Comparison of ENCODE assay signal across 8 cellular contexts in the genomic region with DNA sequence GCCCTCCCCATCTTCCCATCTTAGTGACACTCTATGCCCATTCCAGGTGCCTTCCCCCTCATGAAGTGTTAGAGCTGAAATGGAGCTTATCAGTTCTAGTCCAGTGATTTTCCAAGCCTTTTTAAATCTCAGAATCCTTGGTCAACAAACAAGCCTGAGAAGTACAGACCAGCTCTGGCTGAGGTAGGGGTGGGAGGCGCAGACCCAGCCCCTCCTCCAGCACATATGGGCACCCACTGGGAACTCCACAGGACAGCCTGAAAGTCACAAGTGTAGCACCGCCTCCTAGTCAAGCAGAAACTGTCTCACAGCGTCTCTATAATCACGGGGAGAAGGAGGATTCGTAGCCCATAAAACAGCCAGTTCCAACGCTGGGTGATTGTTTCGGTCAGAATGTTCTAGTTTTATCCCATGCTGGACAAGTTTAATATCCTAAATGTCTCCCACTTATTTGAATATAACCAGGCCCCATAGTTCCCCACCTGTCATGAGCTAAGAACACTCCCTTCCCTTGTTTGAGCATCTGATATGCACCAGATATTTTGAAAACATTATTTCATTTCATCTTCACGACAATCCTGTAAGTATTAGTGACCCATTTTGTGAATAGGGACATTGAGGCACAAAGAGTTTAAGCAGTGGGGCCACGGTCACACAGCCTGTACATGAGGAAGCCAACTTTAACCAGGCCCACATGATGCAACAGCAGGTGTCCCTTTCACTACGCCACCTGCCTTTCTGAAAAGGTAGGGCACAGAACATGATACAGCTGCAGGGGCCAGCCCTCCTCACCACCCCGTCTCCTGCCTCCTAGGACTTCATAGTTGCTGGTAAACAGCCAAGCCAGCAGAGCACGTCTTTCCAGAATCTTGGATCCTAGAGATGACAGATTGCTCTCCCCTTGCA. TPM values are rescaled to one million over a fixed set of nuclear protein-coding genes. Genes with fewer than 3 reads are reported as not detected.
DNase-seq lines count a peak whose midpoint lies in the region; ATAC-seq and TF ChIP-seq lines count a peak whose summit lies in the region.

No MANE protein-coding gene starts in this region.

- peaks cover 48% of the 10 kb centered on the region for H3K4me1 Mint-ChIP-seq in activated T-helper 1 cell treated with anti-CD3 and anti-CD28 coated beads, Interleukin-12 subunit alpha, Interleukin-12 subunit beta, Interleukin-2, Interleukin-4 antibody, amounts not matched to agents 30 ng/mL and 10 ng/mL and 1 ng/mL, durations not matched to agents 14 hours and 24 hours and 36 hours (ENCODE audit: low read depth)

- no peaks in the 10 kb centered on the region for H3K9me3 ChIP-seq in uterus

- CTCF ChIA-PET in GM10248 (lab: Yijun Ruan, JAX) = interaction anchor here (0.7 to 3.1 kb wide), 22 partner anchors 8 to 314 kb away, joined by 3 to 19 read pairs (median 3); a partner anchor contains a TSS

- DNase-seq in GM10248 (ENCODE audit: extremely low spot score) = peak; percentile 62
- peak; percentile 88 for DNase-seq in NAMALWA (ENCODE audit: low spot score)
- DNase-seq in activated T-helper 1 cell treated with anti-CD3 and anti-CD28 coated beads, Interleukin-12 subunit alpha, Interleukin-12 subunit beta, Interleukin-2, Interleukin-4 antibody, amounts not matched to agents 30 ng/mL and 10 ng/mL and 1 ng/mL, durations not matched to agents 14 hours and 24 hours and 36 hours (ENCODE audit: low spot score) = no peak
- DNase-seq in left kidney (ENCODE audit: low read depth, low spot score) = peak; percentile 82
- peak in 1 of 2 donors; percentile 82 for DNase-seq in uterus

- H3K27ac Mint-ChIP-seq in activated T-helper 1 cell treated with anti-CD3 and anti-CD28 coated beads, Interleukin-12 subunit alpha, Interleukin-12 subunit beta, Interleukin-2, Interleukin-4 antibody, amounts not matched to agents 30 ng/mL and 10 ng/mL and 1 ng/mL, durations not matched to agents 14 hours and 24 hours and 36 hours = peak overlapping the region; percentile 83

- intact Hi-C loops in activated T-helper 1 cell treated with anti-CD3 and anti-CD28 coated beads, Interleukin-12 subunit alpha, Interleukin-12 subunit beta, Interleukin-2, Interleukin-4 antibody, amounts not matched to agents 30 ng/mL and 10 ng/mL and 1 ng/mL, durations not matched to agents 14 hours and 24 hours and 36 hours (cut with micrococcal nuclease) = loop anchor here (2.0 kb wide), 3 partner anchors 39 to 307 kb away; a partner anchor contains a TSS
- intact Hi-C loops in uterus (cut with DNase I; ENCODE audit: low total_unique reads) = no loop called here

- TF ChIP-seq POLR2A in uterus (IDR thresholded peaks at IDR 0.05) = no peak

- peaks cover 64% of the 10 kb centered on the region for H3K36me3 Mint-ChIP-seq in activated T-helper 1 cell treated with anti-CD3 and anti-CD28 coated beads, Interleukin-12 subunit alpha, Interleukin-12 subunit beta, Interleukin-2, Interleukin-4 antibody, amounts not matched to agents 30 ng/mL and 10 ng/mL and 1 ng/mL, durations not matched to agents 14 hours and 24 hours and 36 hours (ENCODE audit: low read depth)

- peaks cover 10 to 28% of the 10 kb centered on the region in 2 donors for H3K4me1 ChIP-seq in uterus

- no peaks in the 10 kb centered on the region for H3K9me3 Mint-ChIP-seq in activated T-helper 1 cell treated with anti-CD3 and anti-CD28 coated beads, Interleukin-12 subunit alpha, Interleukin-12 subunit beta, Interleukin-2, Interleukin-4 antibody, amounts not matched to agents 30 ng/mL and 10 ng/mL and 1 ng/mL, durations not matched to agents 14 hours and 24 hours and 36 hours

- peak overlapping the region; percentile 78 to 93 for H3K27ac ChIP-seq in uterus

- peak; percentile 59 for ATAC-seq in GM21423 (IDR thresholded peaks at IDR 0.05; ENCODE audit: unreplicated experiment)
- no peak for ATAC-seq in HG03025 (IDR thresholded peaks at IDR 0.05; ENCODE audit: low FRiP score, unreplicated experiment)
- ATAC-seq in HG03457 (IDR thresholded peaks at IDR 0.05; ENCODE audit: unreplicated experiment) = no peak

- H3K4me3 Mint-ChIP-seq in activated T-helper 1 cell treated with anti-CD3 and anti-CD28 coated beads, Interleukin-12 subunit alpha, Interleukin-12 subunit beta, Interleukin-2, Interleukin-4 antibody, amounts not matched to agents 30 ng/mL and 10 ng/mL and 1 ng/mL, durations not matched to agents 14 hours and 24 hours and 36 hours = no peak overlapping the region

- no peaks in the 10 kb centered on the region for H3K27me3 Mint-ChIP-seq in activated T-helper 1 cell treated with anti-CD3 and anti-CD28 coated beads, Interleukin-12 subunit alpha, Interleukin-12 subunit beta, Interleukin-2, Interleukin-4 antibody, amounts not matched to agents 30 ng/mL and 10 ng/mL and 1 ng/mL, durations not matched to agents 14 hours and 24 hours and 36 hours (ENCODE audit: insufficient read depth)

- no peaks in the 10 kb centered on the region for H3K27me3 ChIP-seq in uterus

- no peak overlapping the region for H3K4me3 ChIP-seq in uterus

- POLR2A ChIA-PET in GM10248 (lab: Yijun Ruan, JAX) = interaction anchor here (1.3 kb wide), 1 partner anchor 307 kb away, joined by 3 read pairs; a partner anchor contains a TSS

- H3K36me3 ChIP-seq in uterus = no peaks in the 10 kb centered on the region

- TF ChIP-seq CTCF in GM10248 (IDR thresholded peaks at IDR 0.05; ENCODE audit: control extremely low read depth, extremely low read depth, low read depth, missing control alignments) (peak; percentile 35), uterus (IDR thresholded peaks at IDR 0.05) (peak in 1 of 4 experiments; percentile 18)

RNA-seq across cellular contexts. Expression of a gene that starts 40.1 kb away (rescaled TPM):
- total RNA-seq in activated T-helper 1 cell treated with anti-CD3 and anti-CD28 coated beads, Interleukin-12 subunit alpha, Interleukin-12 subunit beta, Interleukin-2, Interleukin-4 antibody, amounts not matched to agents 30 ng/mL and 10 ng/mL and 1 ng/mL, durations not matched to agents 14 hours and 24 hours and 36 hours = 17.4 and 18.5 TPM in 2 replicates
- total RNA-seq in uterus = 10 to 100 TPM; 17.2 to 64.4 (median 25.4) TPM
